Comparison of ENCODE assay signal across 12 cellular contexts in the genomic region with DNA sequence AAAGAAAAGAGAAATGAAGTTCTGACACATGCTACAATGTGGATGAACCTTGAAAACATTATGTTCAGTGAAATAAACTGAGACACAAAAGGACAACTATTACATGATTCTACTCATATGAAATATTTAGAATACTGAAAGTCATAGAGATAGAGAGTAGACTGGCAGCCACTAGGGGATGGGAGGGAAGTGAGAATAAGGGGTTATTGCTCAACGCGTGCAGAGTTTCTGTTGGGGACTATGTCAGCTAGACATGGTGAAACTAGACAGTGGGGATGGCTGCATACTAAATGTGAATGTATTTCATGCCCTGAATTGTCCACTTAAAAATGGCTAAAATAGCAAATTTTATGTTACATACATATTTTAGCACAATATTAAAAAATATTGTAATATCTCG.
DNase-seq lines count a peak whose midpoint lies in the region; ATAC-seq and TF ChIP-seq lines count a peak whose summit lies in the region.
"Had no signal": no experiment of that assay in that cellular context is flagged by ENCODE, and none has a peak within 500 bp of the region (broad histone marks: within the 10 kb centered on the region; RNA-seq: fewer than 3 reads in every experiment).

No MANE protein-coding gene starts in this region.

- H3K36me3 ChIP-seq in lower lobe of right lung, result no peaks in the 10 kb centered on the region

- no peak overlapping the region for H3K4me3 ChIP-seq in lower lobe of right lung
- H3K4me3 ChIP-seq in coronary artery, result no peak overlapping the region
- H3K4me3 ChIP-seq: skin epidermis had no signal

- peak; percentile 98 for ATAC-seq in GM18858 (IDR thresholded peaks at IDR 0.05; ENCODE audit: unreplicated experiment)
- peak; percentile 92 for ATAC-seq in GM21737 (IDR thresholded peaks at IDR 0.05; ENCODE audit: unreplicated experiment)
- ATAC-seq in HG03469 (IDR thresholded peaks at IDR 0.05; ENCODE audit: unreplicated experiment), result peak; percentile 96
- peak; percentile 58 to 79 for ATAC-seq in lower lobe of right lung

- DNase-seq in lower lobe of right lung (no peak), coronary artery (ENCODE audit: low spot score) (no peak), iPS-NIHi7 (ENCODE audit: extremely low spot score) (no peak), posterior vena cava (ENCODE audit: low spot score) (no peak)
- no peak for DNase-seq in activated effector memory CD4-positive, alpha-beta T cell treated with Interleukin-2 at 50 U/mL for 16 hours
- DNase-seq: mammary epithelial cell; NCI-H2081; stimulated activated naive CD4-positive, alpha-beta T cell treated with Interleukin-2 at 50 U/mL for 16 hours had no signal

- H3K27me3 ChIP-seq in lower lobe of right lung (ENCODE audit: low read depth), result no peaks in the 10 kb centered on the region

- H3K9me3 ChIP-seq in lower lobe of right lung, result peaks cover 5% of the 10 kb centered on the region

- H3K27ac ChIP-seq in lower lobe of right lung, result no peak overlapping the region
- no peak overlapping the region for H3K27ac ChIP-seq in coronary artery
- H3K27ac ChIP-seq: skin epidermis had no signal

- peak; percentile 13 for TF ChIP-seq CTCF in lower lobe of right lung (IDR thresholded peaks at IDR 0.05)
- TF ChIP-seq CTCF in coronary artery (IDR thresholded peaks at IDR 0.05), result no peak

- H3K4me1 ChIP-seq in lower lobe of right lung, result no peaks in the 10 kb centered on the region

- intact Hi-C loops in lower lobe of right lung (cut with DNase I) (no loop called here), posterior vena cava (cut with DNase I) (loop anchor here in 1 of 2 donors (1.0 kb wide), 1 partner anchor 18 kb away; no protein-coding TSS in a partner anchor)
